ENCODE assay signal across 8 cellular contexts in genomic region chr11:72069787-72070251, GRCh38. TPM values are rescaled to one million over a fixed set of nuclear protein-coding genes. Genes with fewer than 3 reads are reported as not detected.
DNase-seq lines count a peak whose midpoint lies in the region; ATAC-seq, FAIRE-seq and TF ChIP-seq lines count a peak whose summit lies in the region.

No MANE protein-coding gene starts in this region.

- FAIRE-seq in H54 (lab: Jason Lieb, UNC), result peak; percentile 82
- peak; percentile 86 for FAIRE-seq in RCC 7860 (lab: Jason Lieb, UNC)
- FAIRE-seq in urothelium cell line (lab: Jason Lieb, UNC), result no peak

- CTCF ChIA-PET in Caco-2 (lab: Charles Lee), result interaction anchor here (2.3 kb wide), 1 partner anchor 44 kb away, joined by 8 read pairs; no protein-coding TSS in a partner anchor

- H3K9me3 ChIP-seq in Caco-2 (no peaks in the 10 kb centered on the region), mesodermal cell (ENCODE audit: control insufficient read depth, low read length) (no peaks in the 10 kb centered on the region)

- no peaks in the 10 kb centered on the region for H3K27me3 Mint-ChIP-seq in Caco-2 (ENCODE audit: insufficient read depth, unreplicated experiment)

- no peak for TF ChIP-seq CTCF in Caco-2 (IDR thresholded peaks at IDR 0.05; ENCODE audit: insufficient read depth in 1 of 2, low read depth in 1 of 2, low read length in 1 of 2, severe bottlenecking in 1 of 2, unreplicated experiment in 1 of 2)

- H3K4me3 Mint-ChIP-seq in Caco-2 (ENCODE audit: unreplicated experiment), result no peak overlapping the region

- H3K9me3 Mint-ChIP-seq in Caco-2 (ENCODE audit: unreplicated experiment), result no peaks in the 10 kb centered on the region

- H3K4me1 ChIP-seq in Caco-2, result peaks cover 26% of the 10 kb centered on the region
- H3K4me1 ChIP-seq in mesodermal cell (ENCODE audit: control insufficient read depth, insufficient read depth, low read length, poor library complexity, severe bottlenecking), result peaks cover 51% of the 10 kb centered on the region

- no peaks in the 10 kb centered on the region; the same call in 1 of the 2 replicates for H3K36me3 ChIP-seq in Caco-2 (ENCODE audit: control insufficient read depth, insufficient read depth, low read length)
- H3K36me3 ChIP-seq in mesodermal cell (ENCODE audit: control insufficient read depth, insufficient read depth, low read length), result peaks cover 45% of the 10 kb centered on the region

- ATAC-seq in HG03565 (IDR thresholded peaks at IDR 0.05; ENCODE audit: unreplicated experiment), result no peak

- POLR2A ChIA-PET in Caco-2 (lab: Charles Lee), result no interaction called here

- DNase-seq in Caco-2, result peak; percentile 53 to 55
- peak; percentile 69 for DNase-seq in H54 (ENCODE audit: insufficient read length, low spot score)
- peak; percentile 83 for DNase-seq in RCC 7860 (ENCODE audit: low spot score)
- peak; percentile 52 for DNase-seq in ecto neural progenitor cell (ENCODE audit: low spot score)
- DNase-seq in urothelium cell line (ENCODE audit: low spot score), result peak; percentile 43
- no peak for DNase-seq in NCI-H146 (lab: John Stamatoyannopoulos, UW)

- H3K36me3 Mint-ChIP-seq in Caco-2 (ENCODE audit: insufficient read depth, unreplicated experiment), result peaks cover 34% of the 10 kb centered on the region

- WGBS in mesodermal cell (ENCODE audit: insufficient coverage in 2 of 2), 2 experiments, result 43 to 46% methylated on average over 1 to 2 of the region's 2 CpGs

- intact Hi-C loops in Caco-2 (cut with micrococcal nuclease; ENCODE audit: unreplicated experiment), result no loop called here

- H3K27me3 ChIP-seq in Caco-2 (replicated peaks; ENCODE audit: control insufficient read depth, insufficient read depth, low read length), result no peaks in the 10 kb centered on the region

- no TSS peak for BruUV-seq in Caco-2 (replicated peaks; lab: Mats Ljungman, UMichigan)

- TF ChIP-seq POLR2A in H54 (IDR thresholded peaks at IDR 0.05; ENCODE audit: low read depth, low read length), result peak; percentile 30; the same call in 1 of the 2 replicates

- H3K4me1 Mint-ChIP-seq in Caco-2 (ENCODE audit: low read depth, unreplicated experiment), result peaks cover 31% of the 10 kb centered on the region

- no peak overlapping the region for H3K27ac Mint-ChIP-seq in Caco-2 (ENCODE audit: unreplicated experiment)

- H3K4me3 ChIP-seq in Caco-2 (ENCODE audit: low read depth, low read length) (no peak overlapping the region), mesodermal cell (ENCODE audit: extremely low read depth, insufficient read depth, low read length, poor library complexity, severe bottlenecking) (peak overlapping the region; percentile 16)

- peak overlapping the region; percentile 87 for H3K27ac ChIP-seq in mesodermal cell (ENCODE audit: low read depth, low read length, severe bottlenecking)

RNA-seq across cellular contexts. Expression of gene NUMA1, which starts 10.5 kb away (rescaled TPM):
- total RNA-seq in Caco-2 (2022), result 182 and 190 TPM in 2 replicates
- 146 TPM for polyA plus RNA-seq in mesodermal cell (2013, experiment 1 of 2)
- polyA plus RNA-seq in mesodermal cell (2013, experiment 2 of 2), result 135 TPM

RNA-seq across cellular contexts. Expression of gene LRRC51, which starts 10.8 kb away (rescaled TPM):
- total RNA-seq in Caco-2 (2022), result 13.7 and 13.8 TPM in 2 replicates
- polyA plus RNA-seq in mesodermal cell (2013, experiment 1 of 2), result 5.4 TPM
- 4.9 TPM for polyA plus RNA-seq in mesodermal cell (2013, experiment 2 of 2)

RNA-seq across cellular contexts. Expression of gene LAMTOR1, which starts 33.3 kb away (rescaled TPM):
- total RNA-seq in Caco-2 (2022), result 158 and 170 TPM in 2 replicates
- 142 TPM for polyA plus RNA-seq in mesodermal cell (2013, experiment 1 of 2)
- polyA plus RNA-seq in mesodermal cell (2013, experiment 2 of 2), result 112 TPM

RNA-seq across cellular contexts. Expression of gene TOMT, which starts 35.9 kb away (rescaled TPM):
- total RNA-seq in Caco-2 (2022), result not detected in 2 replicates
- not detected for polyA plus RNA-seq in mesodermal cell (2013, experiment 1 of 2)
- not detected for polyA plus RNA-seq in mesodermal cell (2013, experiment 2 of 2)

RNA-seq across cellular contexts. Expression of gene ANAPC15, which starts 42.7 kb away (rescaled TPM):
- 98.6 and 105 TPM in 2 replicates for total RNA-seq in Caco-2 (2022)
- 38.9 TPM for polyA plus RNA-seq in mesodermal cell (2013, experiment 1 of 2)
- polyA plus RNA-seq in mesodermal cell (2013, experiment 2 of 2), result 48.8 TPM
